Comparison of ENCODE assay signal across 1 cellular context in genomic region chr2:61275575-61276184, GRCh38.
TF ChIP-seq lines count a peak whose summit lies in the region.

No MANE protein-coding gene starts in this region.

TF ChIP-seq in K562, 482 proteins besides CTCF, POLR2A, EP300 and RAD21 (continued from another document):
- TF ChIP-seq, protein P1, sequence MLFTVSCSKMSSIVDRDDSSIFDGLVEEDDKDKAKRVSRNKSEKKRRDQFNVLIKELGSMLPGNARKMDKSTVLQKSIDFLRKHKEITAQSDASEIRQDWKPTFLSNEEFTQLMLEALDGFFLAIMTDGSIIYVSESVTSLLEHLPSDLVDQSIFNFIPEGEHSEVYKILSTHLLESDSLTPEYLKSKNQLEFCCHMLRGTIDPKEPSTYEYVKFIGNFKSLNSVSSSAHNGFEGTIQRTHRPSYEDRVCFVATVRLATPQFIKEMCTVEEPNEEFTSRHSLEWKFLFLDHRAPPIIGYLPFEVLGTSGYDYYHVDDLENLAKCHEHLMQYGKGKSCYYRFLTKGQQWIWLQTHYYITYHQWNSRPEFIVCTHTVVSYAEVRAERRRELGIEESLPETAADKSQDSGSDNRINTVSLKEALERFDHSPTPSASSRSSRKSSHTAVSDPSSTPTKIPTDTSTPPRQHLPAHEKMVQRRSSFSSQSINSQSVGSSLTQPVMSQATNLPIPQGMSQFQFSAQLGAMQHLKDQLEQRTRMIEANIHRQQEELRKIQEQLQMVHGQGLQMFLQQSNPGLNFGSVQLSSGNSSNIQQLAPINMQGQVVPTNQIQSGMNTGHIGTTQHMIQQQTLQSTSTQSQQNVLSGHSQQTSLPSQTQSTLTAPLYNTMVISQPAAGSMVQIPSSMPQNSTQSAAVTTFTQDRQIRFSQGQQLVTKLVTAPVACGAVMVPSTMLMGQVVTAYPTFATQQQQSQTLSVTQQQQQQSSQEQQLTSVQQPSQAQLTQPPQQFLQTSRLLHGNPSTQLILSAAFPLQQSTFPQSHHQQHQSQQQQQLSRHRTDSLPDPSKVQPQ (CRISPR knock-in tag; IDR thresholded peaks at IDR 0.05; ENCODE audit: borderline replicate concordance) = no peak
- no peak for TF ChIP-seq ZNF76 (CRISPR knock-in tag; IDR thresholded peaks at IDR 0.05; ENCODE audit: borderline replicate concordance)
- no peak for TF ChIP-seq ESRRB (CRISPR knock-in tag; IDR thresholded peaks at IDR 0.05; ENCODE audit: borderline replicate concordance)
- TF ChIP-seq ZNF57 (CRISPR knock-in tag; IDR thresholded peaks at IDR 0.05) = no peak
- peak; percentile 70 for TF ChIP-seq ZNF316 (IDR thresholded peaks at IDR 0.05)
